Comparison of ENCODE assay signal across 13 cellular contexts in genomic region chr5:179276838-179277395, GRCh38.
DNase-seq lines count a peak whose midpoint lies in the region; ATAC-seq and TF ChIP-seq lines count a peak whose summit lies in the region.
"Had no signal": no experiment of that assay in that cellular context is flagged by ENCODE, and none has a peak within 500 bp of the region (broad histone marks: within the 10 kb centered on the region; RNA-seq: fewer than 3 reads in every experiment).

No MANE protein-coding gene starts in this region.

- no peaks in the 10 kb centered on the region for H3K36me3 Mint-ChIP-seq in GM23338 (ENCODE audit: low read depth)
- H3K36me3 Mint-ChIP-seq in activated naive CD4-positive, alpha-beta T cell treated with anti-CD3 and anti-CD28 coated beads for 36 hours (ENCODE audit: low read depth) = no peaks in the 10 kb centered on the region
- H3K36me3 Mint-ChIP-seq: activated CD4-positive, alpha-beta memory T cell treated with anti-CD3 and anti-CD28 coated beads for 36 hours; CD8-positive, alpha-beta memory T cell had no signal

- peaks cover 7% of the 10 kb centered on the region for H3K27me3 Mint-ChIP-seq in GM23338 (ENCODE audit: insufficient read depth, low read depth, poor library complexity)
- H3K27me3 Mint-ChIP-seq in activated naive CD4-positive, alpha-beta T cell treated with anti-CD3 and anti-CD28 coated beads for 36 hours (ENCODE audit: low read depth) = no peaks in the 10 kb centered on the region
- H3K27me3 Mint-ChIP-seq: activated CD4-positive, alpha-beta memory T cell treated with anti-CD3 and anti-CD28 coated beads for 36 hours; CD8-positive, alpha-beta memory T cell had no signal

- H3K27ac Mint-ChIP-seq in GM23338 = no peak overlapping the region
- H3K27ac Mint-ChIP-seq in activated naive CD4-positive, alpha-beta T cell treated with anti-CD3 and anti-CD28 coated beads for 36 hours = no peak overlapping the region
- H3K27ac Mint-ChIP-seq: activated CD4-positive, alpha-beta memory T cell treated with anti-CD3 and anti-CD28 coated beads for 36 hours; CD8-positive, alpha-beta memory T cell had no signal

- no peaks in the 10 kb centered on the region for H3K4me1 ChIP-seq in GM23338 (ENCODE audit: insufficient read depth)
- peaks cover 36% of the 10 kb centered on the region for H3K4me1 ChIP-seq in suprapubic skin

- no peaks in the 10 kb centered on the region for H3K79me2 ChIP-seq in GM23338 (replicated peaks; ENCODE audit: insufficient read depth)

- TF ChIP-seq CTCF in GM23338 (conservative IDR thresholded peaks at IDR 0.05; ENCODE audit: low read depth in 2 of 2) (peak; percentile 37 to 58), cardiac fibroblast (IDR thresholded peaks at IDR 0.05; ENCODE audit: low read depth, low read length) (peak; percentile 23), kidney epithelial cell (IDR thresholded peaks at IDR 0.05; ENCODE audit: insufficient read depth, low read length, poor library complexity, severe bottlenecking) (peak; percentile 1), suprapubic skin (IDR thresholded peaks at IDR 0.05) (no peak)

- H3K9me2 ChIP-seq in GM23338 (ENCODE audit: insufficient read depth) = no peaks in the 10 kb centered on the region

- WGBS in suprapubic skin = 87% methylated on average over 3 of the region's 17 CpGs

- no peak overlapping the region for H3K4me3 ChIP-seq in GM23338
- no peak overlapping the region for H3K4me3 ChIP-seq in cardiac fibroblast (replicated peaks in 1 of 2; ENCODE audit: low read depth in 2 of 2, low read length in 2 of 2)
- H3K4me3 ChIP-seq in kidney epithelial cell (ENCODE audit: low read depth, low read length) = no peak overlapping the region
- no peak overlapping the region for H3K4me3 ChIP-seq in suprapubic skin

- CTCF ChIA-PET in activated naive CD4-positive, alpha-beta T cell treated with anti-CD3 and anti-CD28 coated beads for 36 hours (lab: Charles Lee) = no interaction called here

- H3K36me3 ChIP-seq in GM23338 (ENCODE audit: insufficient read depth) = no peaks in the 10 kb centered on the region
- H3K36me3 ChIP-seq in kidney epithelial cell (ENCODE audit: control insufficient read depth, insufficient read depth, low read length) = no peaks in the 10 kb centered on the region
- no peaks in the 10 kb centered on the region for H3K36me3 ChIP-seq in suprapubic skin

- ATAC-seq in GM23338 = peak; percentile 10; the same call in 1 of the 3 replicates
- no peak for ATAC-seq in GM18861 (IDR thresholded peaks at IDR 0.05; ENCODE audit: unreplicated experiment)
- ATAC-seq in GM18873 (IDR thresholded peaks at IDR 0.05; ENCODE audit: low FRiP score, unreplicated experiment) = no peak

- H3K9me3 ChIP-seq in suprapubic skin = no peaks in the 10 kb centered on the region

- no peak for TF ChIP-seq POLR2A in suprapubic skin (IDR thresholded peaks at IDR 0.05)

- H3K4me1 Mint-ChIP-seq in GM23338 = peaks cover 6% of the 10 kb centered on the region; the same call in 1 of the 3 replicates
- H3K4me1 Mint-ChIP-seq in activated naive CD4-positive, alpha-beta T cell treated with anti-CD3 and anti-CD28 coated beads for 36 hours (ENCODE audit: low read depth) = no peaks in the 10 kb centered on the region

- peak; percentile 24 for DNase-seq in GM23338 (ENCODE audit: low spot score)
- no peak for DNase-seq in cardiac fibroblast (ENCODE audit: low read depth in 2 of 2)
- DNase-seq in kidney epithelial cell (ENCODE audit: low read depth) = no peak
- DNase-seq in suprapubic skin (ENCODE audit: low spot score in 2 of 2) = no peak
- no peak for DNase-seq in activated naive CD4-positive, alpha-beta T cell treated with anti-CD3 and anti-CD28 coated beads for 36 hours
- DNase-seq in NCI-H1105 treated with DMSO at 0.1 percent for 48 hours (lab: John Stamatoyannopoulos, UW) = no peak
- DNase-seq: activated CD4-positive, alpha-beta memory T cell treated with anti-CD3 and anti-CD28 coated beads for 36 hours; activated gamma-delta T cell; stimulated activated CD4-positive, alpha-beta T cell treated with anti-CD3 and anti-CD28 coated beads, Interleukin-1b, Interleukin-23, amount 100 ng/mL, for 48 hours; T-helper 1 cell had no signal

- H3F3A ChIP-seq in GM23338 (replicated peaks; ENCODE audit: low read depth) = 0 out of 2 replicates have a peak, but pooled peaks cover 6% of the 10 kb centered on the region

- no peaks in the 10 kb centered on the region for H3K27me3 ChIP-seq in GM23338 (ENCODE audit: insufficient read depth)
- H3K27me3 ChIP-seq in kidney epithelial cell (ENCODE audit: control insufficient read depth, insufficient read depth, low read length) = no peaks in the 10 kb centered on the region
- no peaks in the 10 kb centered on the region for H3K27me3 ChIP-seq in suprapubic skin

- intact Hi-C loops in activated naive CD4-positive, alpha-beta T cell treated with anti-CD3 and anti-CD28 coated beads for 36 hours (cut with micrococcal nuclease) = no loop called here

- H3K27ac ChIP-seq in GM23338 (ENCODE audit: low read depth) (no peak overlapping the region), suprapubic skin (peak overlapping the region; percentile 80)

- no peaks in the 10 kb centered on the region for H3K9me3 Mint-ChIP-seq in GM23338
- no peaks in the 10 kb centered on the region for H3K9me3 Mint-ChIP-seq in activated naive CD4-positive, alpha-beta T cell treated with anti-CD3 and anti-CD28 coated beads for 36 hours
- H3K9me3 Mint-ChIP-seq: activated CD4-positive, alpha-beta memory T cell treated with anti-CD3 and anti-CD28 coated beads for 36 hours; CD8-positive, alpha-beta memory T cell had no signal

- TF ChIP-seq EP300 in suprapubic skin (IDR thresholded peaks at IDR 0.05) = no peak

- no peaks in the 10 kb centered on the region for H4K20me1 ChIP-seq in GM23338 (replicated peaks; ENCODE audit: insufficient read depth)

- H3K4me3 Mint-ChIP-seq in GM23338 = no peak overlapping the region
- no peak overlapping the region for H3K4me3 Mint-ChIP-seq in activated naive CD4-positive, alpha-beta T cell treated with anti-CD3 and anti-CD28 coated beads for 36 hours
- H3K4me3 Mint-ChIP-seq: activated CD4-positive, alpha-beta memory T cell treated with anti-CD3 and anti-CD28 coated beads for 36 hours; CD8-positive, alpha-beta memory T cell had no signal

- H2AFZ ChIP-seq in GM23338 = no peak overlapping the region

- H3K4me2 ChIP-seq in GM23338 = no peak overlapping the region

TF ChIP-seq in GM23338, 12 proteins besides CTCF, POLR2A, EP300 and RAD21:
- TF ChIP-seq CREB1 (CRISPR knock-in tag; IDR thresholded peaks at IDR 0.05; ENCODE audit: low read depth) (no peak), ZNF331 (CRISPR knock-in tag; IDR thresholded peaks at IDR 0.05; ENCODE audit: low read depth) (no peak)

Comparison
In these comparisons a context has a peak if more than half of its experiments do, and no peak if none do; other contexts are left out.
1. CTCF ChIP-seq: peak in GM23338 (2 of 2), cardiac fibroblast (single experiment) and kidney epithelial cell (single experiment); none in suprapubic skin (0 of 2).